Comparison of ENCODE assay signal across 13 cellular contexts in the genomic region with DNA sequence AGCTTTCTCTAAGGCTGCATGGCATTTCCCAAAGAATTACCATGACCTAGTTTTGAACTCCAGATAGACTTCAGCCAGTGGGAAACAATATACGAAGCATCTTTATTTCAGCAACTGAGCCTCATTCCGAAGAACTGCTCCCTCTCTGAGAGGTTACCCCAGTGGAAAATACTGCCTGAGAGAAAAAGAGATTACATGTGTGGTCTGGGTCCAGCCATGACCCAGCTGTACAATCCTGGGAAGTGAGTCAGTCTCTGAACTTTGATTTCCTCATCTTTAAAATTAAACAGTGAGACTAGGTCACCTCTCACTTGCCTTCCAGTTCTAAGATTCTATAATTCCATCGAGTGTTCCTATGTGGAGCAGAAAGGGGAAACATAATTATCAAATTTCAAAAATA. TPM values are rescaled to one million over a fixed set of nuclear protein-coding genes. Genes with fewer than 3 reads are reported as not detected.
DNase-seq lines count a peak whose midpoint lies in the region; ATAC-seq and TF ChIP-seq lines count a peak whose summit lies in the region.
"Had no signal": no experiment of that assay in that cellular context is flagged by ENCODE, and none has a peak within 500 bp of the region (broad histone marks: within the 10 kb centered on the region; RNA-seq: fewer than 3 reads in every experiment).

No MANE protein-coding gene starts in this region.

- 72 to 84% methylated on average over 3 of the region's 3 CpGs for WGBS in upper lobe of left lung, 2 donors

- TF ChIP-seq EP300 in upper lobe of left lung (IDR thresholded peaks at IDR 0.05) = no peak

- H3K27ac ChIP-seq in caudate nucleus (ENCODE audit: low read depth, low read length) (peak overlapping the region; percentile 32), upper lobe of left lung (no peak overlapping the region)

- ATAC-seq in upper lobe of left lung (ENCODE audit: low FRiP score in 2 of 2) = peak; percentile 39 to 82
- ATAC-seq in HG02798 (IDR thresholded peaks at IDR 0.05; ENCODE audit: poor library complexity, unreplicated experiment) = no peak
- no peak for ATAC-seq in HG03159 (IDR thresholded peaks at IDR 0.05; ENCODE audit: unreplicated experiment)

- H3K27ac Mint-ChIP-seq in T-helper 2 cell treated with Interferon-gamma antibody and Interleukin-4, amounts not matched to agents 5 μg/mL and 100 μg/mL, for 36 hours = no peak overlapping the region
- H3K27ac Mint-ChIP-seq: activated B cell treated with CpG ODN at 0.5 μM for 24 hours; stimulated activated naive CD8-positive, alpha-beta T cell treated with anti-CD3 and anti-CD28 coated beads, Interleukin-15, Interleukin-2, amounts not matched to agents 100 ng/mL and 50 ng/mL, for 24 hours had no signal

- H3K4me1 ChIP-seq in upper lobe of left lung = peaks cover 0 to 7% (median 0%) of the 10 kb centered on the region in 4 donors

- DNase-seq in HS-5 (ENCODE audit: low read depth) = peak; percentile 58
- DNase-seq in caudate nucleus (lab: John Stamatoyannopoulos, UW) = no peak
- peak; percentile 30 for DNase-seq in kidney glomerular epithelial cell (lab: John Stamatoyannopoulos, UW)
- DNase-seq in upper lobe of left lung = no peak
- DNase-seq in T-helper 2 cell treated with Interferon-gamma antibody and Interleukin-4, amounts not matched to agents 5 μg/mL and 100 μg/mL, for 36 hours (ENCODE audit: low spot score) = no peak
- DNase-seq: activated B cell treated with CpG ODN at 0.5 μM for 24 hours, activated gamma-delta T cell treated with Interleukin-2 at 50 U/mL for 16 hours, H7, NCI-H1694 had no signal

- TF ChIP-seq CTCF in upper lobe of left lung (IDR thresholded peaks at IDR 0.05) = no peak

- peaks cover 2% of the 10 kb centered on the region for H3K9me3 Mint-ChIP-seq in T-helper 2 cell treated with Interferon-gamma antibody and Interleukin-4, amounts not matched to agents 5 μg/mL and 100 μg/mL, for 36 hours
- H3K9me3 Mint-ChIP-seq: activated B cell treated with CpG ODN at 0.5 μM for 24 hours; stimulated activated naive CD8-positive, alpha-beta T cell treated with anti-CD3 and anti-CD28 coated beads, Interleukin-15, Interleukin-2, amounts not matched to agents 100 ng/mL and 50 ng/mL, for 24 hours had no signal

- H3K4me3 ChIP-seq in upper lobe of left lung = no peak overlapping the region

- peaks cover 15% of the 10 kb centered on the region for H3K4me1 Mint-ChIP-seq in T-helper 2 cell treated with Interferon-gamma antibody and Interleukin-4, amounts not matched to agents 5 μg/mL and 100 μg/mL, for 36 hours (ENCODE audit: low read depth)
- H3K4me1 Mint-ChIP-seq: activated B cell treated with CpG ODN at 0.5 μM for 24 hours had no signal

- peaks cover 7% of the 10 kb centered on the region for H3K36me3 Mint-ChIP-seq in T-helper 2 cell treated with Interferon-gamma antibody and Interleukin-4, amounts not matched to agents 5 μg/mL and 100 μg/mL, for 36 hours (ENCODE audit: low read depth)

- H3K9me3 ChIP-seq in upper lobe of left lung = no peaks in the 10 kb centered on the region

- H3K27me3 Mint-ChIP-seq in T-helper 2 cell treated with Interferon-gamma antibody and Interleukin-4, amounts not matched to agents 5 μg/mL and 100 μg/mL, for 36 hours (ENCODE audit: low read depth) = no peaks in the 10 kb centered on the region
- H3K27me3 Mint-ChIP-seq: stimulated activated naive CD8-positive, alpha-beta T cell treated with anti-CD3 and anti-CD28 coated beads, Interleukin-15, Interleukin-2, amounts not matched to agents 100 ng/mL and 50 ng/mL, for 24 hours had no signal

- H3K27me3 ChIP-seq in upper lobe of left lung = no peaks in the 10 kb centered on the region

- TF ChIP-seq POLR2A in upper lobe of left lung (IDR thresholded peaks at IDR 0.05) = no peak

- no peaks in the 10 kb centered on the region for H3K36me3 ChIP-seq in upper lobe of left lung

- H3K4me3 Mint-ChIP-seq in T-helper 2 cell treated with Interferon-gamma antibody and Interleukin-4, amounts not matched to agents 5 μg/mL and 100 μg/mL, for 36 hours = no peak overlapping the region
- H3K4me3 Mint-ChIP-seq: activated B cell treated with CpG ODN at 0.5 μM for 24 hours; stimulated activated naive CD8-positive, alpha-beta T cell treated with anti-CD3 and anti-CD28 coated beads, Interleukin-15, Interleukin-2, amounts not matched to agents 100 ng/mL and 50 ng/mL, for 24 hours had no signal

RNA-seq across cellular contexts. Expression of a gene that starts 42.4 kb away (rescaled TPM):
- 10 to 100 TPM; 23.2 to 74.4 (median 38.3) TPM for total RNA-seq in upper lobe of left lung
- total RNA-seq: OCI-LY7 had no signal

Comparison
In these comparisons a context has a peak if more than half of its experiments do, and no peak if none do; other contexts are left out.
1. DNase-seq: peak in HS-5 (single experiment) and kidney glomerular epithelial cell (single experiment); none in caudate nucleus (0 of 61), upper lobe of left lung (0 of 2) and T-helper 2 cell treated with Interferon-gamma antibody and Interleukin-4, amounts not matched to agents 5 μg/mL and 100 μg/mL, for 36 hours (single experiment).
2. ATAC-seq: peak in upper lobe of left lung (2 of 2); none in HG02798 (single experiment) and HG03159 (single experiment).